ENCODE assay signal across 1 cellular context in the genomic region with DNA sequence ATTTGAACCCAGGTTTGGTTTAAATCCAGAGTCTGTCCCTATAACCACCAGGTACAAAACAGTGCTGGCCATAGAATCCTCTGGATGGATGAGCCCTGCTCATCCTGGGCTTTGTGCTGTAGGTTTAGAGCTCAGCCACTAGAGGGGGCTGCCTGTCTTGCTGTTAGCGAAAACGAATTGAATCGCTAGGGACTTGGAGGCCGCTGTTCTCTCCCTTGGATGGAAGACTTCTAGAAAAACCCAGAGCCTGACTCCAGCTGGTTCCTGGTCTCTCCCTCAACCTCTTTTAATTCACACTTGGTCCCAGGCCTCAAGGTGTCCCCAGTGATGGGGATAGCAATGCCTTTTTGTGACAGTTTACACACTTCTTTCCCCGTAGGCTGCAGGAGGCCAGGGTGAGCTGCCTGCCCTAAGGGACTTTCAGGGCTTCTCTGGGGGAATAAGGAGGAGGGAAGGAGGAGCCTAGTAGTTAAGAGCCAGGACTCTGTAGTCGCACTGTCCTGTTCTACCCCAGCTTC.
TF ChIP-seq lines count a peak whose summit lies in the region.

No MANE protein-coding gene starts in this region.

TF ChIP-seq in IMR-90, 13 proteins besides CTCF, POLR2A, EP300 and RAD21:
- no peak for TF ChIP-seq NFE2L2 (IDR thresholded peaks at IDR 0.05; ENCODE audit: low read depth, low read length)
- TF ChIP-seq MXI1 (IDR thresholded peaks at IDR 0.05; ENCODE audit: borderline replicate concordance, low read depth, low read length) = no peak
- TF ChIP-seq CHD1 (IDR thresholded peaks at IDR 0.05; ENCODE audit: low read depth, low read length) = no peak
- no peak for TF ChIP-seq FOS (IDR thresholded peaks at IDR 0.05; ENCODE audit: low read depth, low read length)
- TF ChIP-seq, protein P1, sequence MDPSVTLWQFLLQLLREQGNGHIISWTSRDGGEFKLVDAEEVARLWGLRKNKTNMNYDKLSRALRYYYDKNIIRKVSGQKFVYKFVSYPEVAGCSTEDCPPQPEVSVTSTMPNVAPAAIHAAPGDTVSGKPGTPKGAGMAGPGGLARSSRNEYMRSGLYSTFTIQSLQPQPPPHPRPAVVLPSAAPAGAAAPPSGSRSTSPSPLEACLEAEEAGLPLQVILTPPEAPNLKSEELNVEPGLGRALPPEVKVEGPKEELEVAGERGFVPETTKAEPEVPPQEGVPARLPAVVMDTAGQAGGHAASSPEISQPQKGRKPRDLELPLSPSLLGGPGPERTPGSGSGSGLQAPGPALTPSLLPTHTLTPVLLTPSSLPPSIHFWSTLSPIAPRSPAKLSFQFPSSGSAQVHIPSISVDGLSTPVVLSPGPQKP (IDR thresholded peaks at IDR 0.05; ENCODE audit: borderline replicate concordance, low read depth, low read length) = no peak
- TF ChIP-seq, protein P2, sequence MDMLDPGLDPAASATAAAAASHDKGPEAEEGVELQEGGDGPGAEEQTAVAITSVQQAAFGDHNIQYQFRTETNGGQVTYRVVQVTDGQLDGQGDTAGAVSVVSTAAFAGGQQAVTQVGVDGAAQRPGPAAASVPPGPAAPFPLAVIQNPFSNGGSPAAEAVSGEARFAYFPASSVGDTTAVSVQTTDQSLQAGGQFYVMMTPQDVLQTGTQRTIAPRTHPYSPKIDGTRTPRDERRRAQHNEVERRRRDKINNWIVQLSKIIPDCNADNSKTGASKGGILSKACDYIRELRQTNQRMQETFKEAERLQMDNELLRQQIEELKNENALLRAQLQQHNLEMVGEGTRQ (IDR thresholded peaks at IDR 0.05; ENCODE audit: low read depth, low read length) = no peak
- TF ChIP-seq BHLHE40 (IDR thresholded peaks at IDR 0.05; ENCODE audit: low read depth, low read length) = no peak
- TF ChIP-seq SMC3 (IDR thresholded peaks at IDR 0.05; ENCODE audit: low read depth, low read length) = peak; percentile 74
- TF ChIP-seq CEBPB (IDR thresholded peaks at IDR 0.05; ENCODE audit: low read depth, low read length) = no peak
TF ChIP-seq in IMR-90: peak in this region for 1.
